In genomic region chr2:123366438-123366837, GRCh38 we compare ENCODE assay signal across 32 cellular contexts.
"Had no signal": no experiment of that assay in that cellular context is flagged by ENCODE, and none has a peak within 500 bp of the region (broad histone marks: within the 10 kb centered on the region; RNA-seq: fewer than 3 reads in every experiment).

No MANE protein-coding gene starts in this region.

- H3K36me3 Mint-ChIP-seq: natural killer cell treated with Interleukin-12 subunit alpha and Interleukin-12 subunit beta and Interleukin-15 and Interleukin-18, amount 100 ng/mL, for 72 hours; stimulated activated memory B cell treated with anti-CD40 and anti-IgM and Interleukin-4, amounts not matched to agents 10 μg/mL and 1 μg/mL and 100 μg/mL, for 72 hours; type B pancreatic cell had no signal

- H3K27ac Mint-ChIP-seq: naive thymus-derived CD8-positive, alpha-beta T cell; natural killer cell treated with Interleukin-12 subunit alpha and Interleukin-12 subunit beta and Interleukin-15 and Interleukin-18, amount 100 ng/mL, for 72 hours; nephron progenitor cell; progenitor cell of endocrine pancreas; stimulated activated memory B cell treated with anti-CD40 and anti-IgM and Interleukin-4, amounts not matched to agents 10 μg/mL and 1 μg/mL and 100 μg/mL, for 72 hours; stimulated activated naive CD8-positive, alpha-beta T cell treated with anti-CD3 and anti-CD28 coated beads, Interleukin-15, amount 100 ng/mL, for 72 hours; type B pancreatic cell had no signal

- ATAC-seq: naive thymus-derived CD8-positive, alpha-beta T cell; natural killer cell treated with Interleukin-12 subunit alpha and Interleukin-12 subunit beta and Interleukin-15 and Interleukin-18, amount 100 ng/mL, for 72 hours; psoas muscle; right cardiac atrium; right lobe of liver; stimulated activated memory B cell treated with anti-CD40 and anti-IgM and Interleukin-4, amounts not matched to agents 10 μg/mL and 1 μg/mL and 100 μg/mL, for 72 hours; stimulated activated naive CD8-positive, alpha-beta T cell treated with anti-CD3 and anti-CD28 coated beads, Interleukin-15, amount 100 ng/mL, for 72 hours; stimulated activated naive CD8-positive, alpha-beta T cell treated with anti-CD3 and anti-CD28 coated beads, Interleukin-15, Interleukin-2, amounts not matched to agents 100 U/mL and 50 U/mL, for 24 hours; upper lobe of right lung had no signal

- H2AFZ ChIP-seq: parathyroid adenoma had no signal

- H3K9ac ChIP-seq: parathyroid adenoma had no signal

- H3K27me3 Mint-ChIP-seq: naive thymus-derived CD8-positive, alpha-beta T cell; natural killer cell treated with Interleukin-12 subunit alpha and Interleukin-12 subunit beta and Interleukin-15 and Interleukin-18, amount 100 ng/mL, for 72 hours; progenitor cell of endocrine pancreas; stimulated activated memory B cell treated with anti-CD40 and anti-IgM and Interleukin-4, amounts not matched to agents 10 μg/mL and 1 μg/mL and 100 μg/mL, for 72 hours; stimulated activated naive CD8-positive, alpha-beta T cell treated with anti-CD3 and anti-CD28 coated beads, Interleukin-15, amount 100 ng/mL, for 72 hours; type B pancreatic cell had no signal

- H3K4me3 ChIP-seq: psoas muscle, right lobe of liver, sigmoid colon, spleen, suprapubic skin, testis, tibial artery, transverse colon, upper lobe of right lung, uterus had no signal

- H3K4me1 Mint-ChIP-seq: naive thymus-derived CD8-positive, alpha-beta T cell; stimulated activated memory B cell treated with anti-CD40 and anti-IgM and Interleukin-4, amounts not matched to agents 10 μg/mL and 1 μg/mL and 100 μg/mL, for 72 hours; stimulated activated naive CD8-positive, alpha-beta T cell treated with anti-CD3 and anti-CD28 coated beads, Interleukin-15, amount 100 ng/mL, for 72 hours had no signal

- H3K9me3 Mint-ChIP-seq: nephron progenitor cell, type B pancreatic cell had no signal

- H3K4me3 Mint-ChIP-seq: naive thymus-derived CD8-positive, alpha-beta T cell; natural killer cell treated with Interleukin-12 subunit alpha and Interleukin-12 subunit beta and Interleukin-15 and Interleukin-18, amount 100 ng/mL, for 72 hours; nephron progenitor cell; neural crest cell; stimulated activated memory B cell treated with anti-CD40 and anti-IgM and Interleukin-4, amounts not matched to agents 10 μg/mL and 1 μg/mL and 100 μg/mL, for 72 hours; stimulated activated naive CD8-positive, alpha-beta T cell treated with anti-CD3 and anti-CD28 coated beads, Interleukin-15, amount 100 ng/mL, for 72 hours; type B pancreatic cell had no signal

- H3K4me1 ChIP-seq: parathyroid adenoma, psoas muscle, right lobe of liver, sigmoid colon, spleen, suprapubic skin, testis, tibial artery, transverse colon, upper lobe of right lung, uterus had no signal

- H3K36me3 ChIP-seq: neutrophil, right lobe of liver, sigmoid colon, spleen, suprapubic skin, tibial artery, transverse colon, upper lobe of right lung, uterus had no signal

- H3K27me3 ChIP-seq: neutrophil, right lobe of liver, sigmoid colon, spleen, suprapubic skin, testis, tibial artery, transverse colon, upper lobe of right lung, uterus had no signal

- DNase-seq: naive thymus-derived CD8-positive, alpha-beta T cell; nephron progenitor cell; nucleus accumbens; posterior cingulate gyrus; psoas muscle; right cardiac atrium; right lobe of liver; sigmoid colon; small intestine; spleen; stimulated activated CD4-positive, alpha-beta T cell treated with anti-CD3 and anti-CD28 coated beads, Interleukin-12 subunit alpha, Interleukin-12 subunit beta, amount 100 ng/mL, for 4 hours; stimulated activated CD4-positive, alpha-beta T cell treated with anti-CD3 and anti-CD28 coated beads, Interleukin-1b, Interleukin-23, amount 100 ng/mL, for 48 hours; stimulated activated CD4-positive, alpha-beta T cell treated with anti-CD3 and anti-CD28 coated beads, Interleukin-4, amount 100 ng/mL, for 1 hour; stimulated activated CD4-positive, alpha-beta T cell treated with anti-CD3 and anti-CD28 coated beads, Interleukin-4, amount 100 ng/mL, for 4 hours; stimulated activated CD8-positive, alpha-beta memory T cell treated with anti-CD3 and anti-CD28 coated beads, Interleukin-4, amount 100 ng/mL, for 48 hours; stimulated activated naive CD4-positive, alpha-beta T cell; stimulated activated naive CD8-positive, alpha-beta T cell treated with anti-CD3 and anti-CD28 coated beads, Interleukin-15, amount 100 ng/mL, for 72 hours; stimulated activated naive CD8-positive, alpha-beta T cell treated with anti-CD3 and anti-CD28 coated beads, Interleukin-15, Interleukin-2, amounts not matched to agents 100 U/mL and 50 U/mL, for 24 hours; substantia nigra; testis; tibial artery; transverse colon; upper lobe of right lung; uterus had no signal

- H3K27ac ChIP-seq: neutrophil, parathyroid adenoma, psoas muscle, right lobe of liver, sigmoid colon, spleen, suprapubic skin, testis, tibial artery, transverse colon, upper lobe of right lung, uterus had no signal

- H3K79me2 ChIP-seq: parathyroid adenoma had no signal

- H3K9me3 ChIP-seq: neutrophil, psoas muscle, right lobe of liver, sigmoid colon, suprapubic skin, testis, upper lobe of right lung, uterus had no signal
